Comparison of ENCODE assay signal across 21 cellular contexts in the genomic region with DNA sequence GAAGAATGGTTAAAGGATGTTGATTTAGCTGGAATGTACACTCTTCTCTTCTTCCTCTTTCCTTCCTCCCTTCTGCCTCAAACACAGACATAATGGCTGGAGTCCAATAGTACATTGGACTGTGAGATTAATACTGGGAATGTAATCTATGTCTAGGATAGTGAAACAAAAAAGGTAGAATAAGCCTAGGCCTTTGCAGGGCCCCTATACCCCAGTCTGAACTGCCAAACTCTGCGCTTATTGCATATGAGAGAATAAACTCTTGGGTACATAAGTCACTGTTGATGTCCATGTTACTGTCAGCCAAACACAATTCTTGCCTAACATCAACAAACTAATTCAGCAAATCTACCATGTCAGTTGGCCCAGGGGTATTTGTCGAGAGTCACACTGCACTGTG. TPM values are rescaled to one million over a fixed set of nuclear protein-coding genes. Genes with fewer than 3 reads are reported as not detected.
DNase-seq lines count a peak whose midpoint lies in the region; ATAC-seq, FAIRE-seq and TF ChIP-seq lines count a peak whose summit lies in the region.
"Had no signal": no experiment of that assay in that cellular context is flagged by ENCODE, and none has a peak within 500 bp of the region (broad histone marks: within the 10 kb centered on the region; RNA-seq: fewer than 3 reads in every experiment).

No MANE protein-coding gene starts in this region.

- no peak overlapping the region for H3K27ac ChIP-seq in right lobe of liver
- H3K27ac ChIP-seq in HepG2 (ENCODE audit: extremely low read length, insufficient read depth, low read length): no peak overlapping the region
- no peak overlapping the region for H3K27ac ChIP-seq in endothelial cell of umbilical vein (ENCODE audit: insufficient read depth, low read depth, low read length)
- no peak overlapping the region for H3K27ac ChIP-seq in neuronal stem cell (replicated peaks; ENCODE audit: low read length)
- no peak overlapping the region for H3K27ac ChIP-seq in dorsolateral prefrontal cortex
- H3K27ac ChIP-seq: 22Rv1; A549; BLaER1 treated with 17β-estradiol and CSF1 and Interleukin-3, amounts not matched to agents 10 nM and 100 nM; C4-2B had no signal

- no peak overlapping the region for H2BK5ac ChIP-seq in neuronal stem cell (ENCODE audit: low read length)

- intact Hi-C loops in right lobe of liver (cut with DNase I): no loop called here
- intact Hi-C loops in HepG2 (cut with micrococcal nuclease; ENCODE audit: unreplicated experiment): no loop called here
- intact Hi-C loops in endothelial cell of umbilical vein (cut with micrococcal nuclease): loop anchor here (10.0 kb wide), 3 partner anchors 315 to 955 kb away; partner anchors contain the start of genes PGAP1, SLC39A10 and STK17B
- intact Hi-C loops in dorsolateral prefrontal cortex (cut with DNase I): no loop called here

- H3K27me3 ChIP-seq in right lobe of liver (no peaks in the 10 kb centered on the region), HepG2 (ENCODE audit: control insufficient read depth in 1 of 2, insufficient read depth in 2 of 2, low read length in 2 of 2) (no peaks in the 10 kb centered on the region), endothelial cell of umbilical vein (ENCODE audit: control insufficient read depth in 2 of 2, insufficient read depth in 2 of 2, low read length in 2 of 2) (no peaks in the 10 kb centered on the region), neuronal stem cell (ENCODE audit: control insufficient read depth in 3 of 3, insufficient read depth in 3 of 3, low read depth in 1 of 3, low read length in 3 of 3) (peaks cover 0 to 3% (median 0%) of the 10 kb centered on the region in 3 experiments), dorsolateral prefrontal cortex (no peaks in the 10 kb centered on the region)
- H3K27me3 ChIP-seq: BLaER1 treated with 17β-estradiol and CSF1 and Interleukin-3, amounts not matched to agents 10 nM and 100 nM had no signal

- no peak for TF ChIP-seq POLR2A in right lobe of liver (IDR thresholded peaks at IDR 0.05)
- TF ChIP-seq POLR2A in HepG2 (IDR thresholded peaks at IDR 0.05; ENCODE audit: insufficient read depth in 1 of 2, low read depth in 2 of 2, low read length in 2 of 2): no peak
- no peak for TF ChIP-seq POLR2A in endothelial cell of umbilical vein (IDR thresholded peaks at IDR 0.05; ENCODE audit: low read depth, low read length)

- no peak overlapping the region for H3K4ac ChIP-seq in neuronal stem cell (ENCODE audit: low read length)

- no peak for TF ChIP-seq EP300 in HepG2 (IDR thresholded peaks at IDR 0.05; ENCODE audit: low read depth in 2 of 2, low read length in 2 of 2)
- TF ChIP-seq EP300 in HepG2 (CRISPR knock-in tag; IDR thresholded peaks at IDR 0.05; ENCODE audit: borderline replicate concordance): no peak

- TF ChIP-seq RAD21 in HepG2 (CRISPR knock-in tag; IDR thresholded peaks at IDR 0.05): no peak

- H3K4me2 ChIP-seq in HepG2 (ENCODE audit: low read depth, low read length): no peak overlapping the region
- no peak overlapping the region for H3K4me2 ChIP-seq in endothelial cell of umbilical vein (ENCODE audit: insufficient read depth, low read length)
- H3K4me2 ChIP-seq in neuronal stem cell (ENCODE audit: insufficient read depth, low read length, poor library complexity, severe bottlenecking): no peak overlapping the region
- H3K4me2 ChIP-seq: A549; BLaER1 treated with 17β-estradiol and CSF1 and Interleukin-3, amounts not matched to agents 10 nM and 100 nM had no signal

- POLR2A ChIA-PET in HepG2 (lab: Yijun Ruan, JAX) (no interaction called here), endothelial cell of umbilical vein (lab: Charles Lee) (no interaction called here)

- FAIRE-seq in HepG2 (lab: Jason Lieb, UNC): no peak
- FAIRE-seq in endothelial cell of umbilical vein (lab: Jason Lieb, UNC): no peak
- FAIRE-seq in frontal cortex (lab: Jason Lieb, UNC): no peak
- FAIRE-seq: A549, D721Med, G401.6, GM12891, GM18507 had no signal

- no peak overlapping the region for H2AK5ac ChIP-seq in neuronal stem cell (ENCODE audit: low read depth, low read length)

- no peaks in the 10 kb centered on the region for H3K9me1 ChIP-seq in endothelial cell of umbilical vein (replicated peaks; ENCODE audit: control insufficient read depth, extremely low read depth, insufficient read depth, low read length)

- H3K9me3 ChIP-seq in right lobe of liver (no peaks in the 10 kb centered on the region), HepG2 (ENCODE audit: low read length) (no peaks in the 10 kb centered on the region), endothelial cell of umbilical vein (replicated peaks; ENCODE audit: control insufficient read depth, insufficient read depth, low read length) (no peaks in the 10 kb centered on the region), neuronal stem cell (replicated peaks in 1 of 2; ENCODE audit: control insufficient read depth in 2 of 2, insufficient read depth in 1 of 2, low read depth in 1 of 2, low read length in 2 of 2) (no peaks in the 10 kb centered on the region)
- H3K9me3 ChIP-seq: A549; BLaER1 treated with 17β-estradiol and CSF1 and Interleukin-3, amounts not matched to agents 10 nM and 100 nM; Caco-2 had no signal

- no peak overlapping the region for H2BK12ac ChIP-seq in neuronal stem cell (ENCODE audit: low read length)

- H3K4me1 ChIP-seq in right lobe of liver: peaks cover 0 to 5% (median 0%) of the 10 kb centered on the region in 4 donors
- no peaks in the 10 kb centered on the region for H3K4me1 ChIP-seq in HepG2 (ENCODE audit: insufficient read depth, low read length)
- H3K4me1 ChIP-seq in endothelial cell of umbilical vein (ENCODE audit: control insufficient read depth, extremely low read depth, insufficient read depth, low read length): peaks cover 23% of the 10 kb centered on the region
- H3K4me1 ChIP-seq in neuronal stem cell (ENCODE audit: control insufficient read depth in 2 of 2, insufficient read depth in 1 of 2, low read depth in 1 of 2, low read length in 2 of 2): peaks cover 0 to 2% of the 10 kb centered on the region in 2 donors
- H3K4me1 ChIP-seq: BLaER1 treated with 17β-estradiol and CSF1 and Interleukin-3, amounts not matched to agents 10 nM and 100 nM; Caco-2 had no signal

- no peak overlapping the region for H3K4me3 ChIP-seq in right lobe of liver
- H3K4me3 ChIP-seq in HepG2 (replicated peaks in 1 of 3; ENCODE audit: insufficient read depth in 1 of 3, low read depth in 2 of 3, low read length in 3 of 3): no peak overlapping the region
- no peak overlapping the region for H3K4me3 ChIP-seq in endothelial cell of umbilical vein (replicated peaks in 1 of 3; ENCODE audit: insufficient read depth in 1 of 3, low read depth in 1 of 3, low read length in 3 of 3)
- H3K4me3 ChIP-seq in neuronal stem cell (ENCODE audit: low read length in 2 of 2): no peak overlapping the region
- no peak overlapping the region for H3K4me3 ChIP-seq in dorsolateral prefrontal cortex
- H3K4me3 ChIP-seq: A549; BLaER1 treated with 17β-estradiol and CSF1 and Interleukin-3, amounts not matched to agents 10 nM and 100 nM had no signal

- H4K20me1 ChIP-seq in HepG2 (ENCODE audit: insufficient read depth, low read length) (no peaks in the 10 kb centered on the region), endothelial cell of umbilical vein (replicated peaks; ENCODE audit: control insufficient read depth, extremely low read depth, insufficient read depth, low read length) (no peaks in the 10 kb centered on the region)
- H4K20me1 ChIP-seq: BLaER1 treated with 17β-estradiol and CSF1 and Interleukin-3, amounts not matched to agents 10 nM and 100 nM had no signal

- H3K9ac ChIP-seq in HepG2 (ENCODE audit: insufficient read depth, low read depth, low read length): no peak overlapping the region
- no peak overlapping the region for H3K9ac ChIP-seq in endothelial cell of umbilical vein (replicated peaks; ENCODE audit: extremely low read depth, insufficient read depth, low read length)
- no peak overlapping the region for H3K9ac ChIP-seq in neuronal stem cell (ENCODE audit: low read depth, low read length, poor library complexity)
- H3K9ac ChIP-seq: BLaER1 treated with 17β-estradiol and CSF1 and Interleukin-3, amounts not matched to agents 10 nM and 100 nM had no signal

- H3K18ac ChIP-seq in neuronal stem cell (ENCODE audit: low read length): no peak overlapping the region

- peak in 3 of 4 donors; percentile 19 to 59 (median 59) for ATAC-seq in right lobe of liver
- no peak for ATAC-seq in HepG2
- ATAC-seq: A549; CD8-positive, alpha-beta T cell had no signal

- no peak overlapping the region for H3K23ac ChIP-seq in neuronal stem cell (ENCODE audit: low read depth, low read length, poor library complexity)

- TF ChIP-seq CTCF in right lobe of liver (IDR thresholded peaks at IDR 0.05) (no peak), HepG2 (CRISPR knock-in tag; IDR thresholded peaks at IDR 0.05) (no peak), endothelial cell of umbilical vein (IDR thresholded peaks at IDR 0.05; ENCODE audit: extremely low read depth in 1 of 2, insufficient read depth in 1 of 2, low read depth in 1 of 2, low read length in 2 of 2) (no peak), dorsolateral prefrontal cortex (IDR thresholded peaks at IDR 0.05 in 54 of 56, conservative IDR thresholded peaks at IDR 0.05 in 2 of 56; ENCODE audit: low read depth in 1 of 56, partially characterized antibody in 56 of 56) (no peak)

- CTCF ChIA-PET in HepG2 (lab: Yijun Ruan, JAX; ENCODE audit: low intra/inter-chr PET ratio, low total read pairs) (no interaction called here), endothelial cell of umbilical vein (lab: Charles Lee) (no interaction called here)

- no TSS peak for BruUV-seq in HepG2 (replicated peaks; lab: Mats Ljungman, UMichigan)
- BruUV-seq in endothelial cell of umbilical vein (replicated peaks; lab: Mats Ljungman, UMichigan): no TSS peak

- H2AFZ ChIP-seq in HepG2 (ENCODE audit: low read length) (no peak overlapping the region), endothelial cell of umbilical vein (ENCODE audit: low read depth, low read length) (no peak overlapping the region), neuronal stem cell (ENCODE audit: low read length) (peak overlapping the region; percentile 18)

- H3K79me1 ChIP-seq in neuronal stem cell (ENCODE audit: low read depth, low read length): no peaks in the 10 kb centered on the region

- H3K14ac ChIP-seq in neuronal stem cell (ENCODE audit: low read length): no peak overlapping the region

- in situ Hi-C loops in HepG2 (cut with HindIII; ENCODE audit: extremely low pct_ligation_motif_present, low pct_unique_long_range_greater_than_20kb): no loop called here

- dilution Hi-C loops in endothelial cell of umbilical vein (cut with MboI; ENCODE audit: extremely low pct_ligation_motif_present, low sequenced_read_pairs): no loop called here

- H2BK15ac ChIP-seq in neuronal stem cell (ENCODE audit: low read length): no peak overlapping the region

- H4K8ac ChIP-seq in neuronal stem cell (ENCODE audit: low read depth, low read length): no peak overlapping the region

- no peak for DNase-seq in right lobe of liver
- no peak for DNase-seq in HepG2 (ENCODE audit: low spot score)
- DNase-seq in endothelial cell of umbilical vein (ENCODE audit: low read depth, low spot score): peak; percentile 28
- no peak for DNase-seq in neuronal stem cell (ENCODE audit: low spot score)
- DNase-seq in dorsolateral prefrontal cortex: no peak
- no peak for DNase-seq in frontal cortex (ENCODE audit: low spot score in 2 of 2)
- DNase-seq: AML-193; Caco-2; Calu3; CD4-positive, alpha-beta T cell; CD8-positive, alpha-beta T cell; DMS79 treated with DMSO at 0.1 percent for 48 hours; GF-D8 had no signal

- no peaks in the 10 kb centered on the region for H3K36me3 ChIP-seq in right lobe of liver
- H3K36me3 ChIP-seq in HepG2 (replicated peaks in 1 of 2; ENCODE audit: control insufficient read depth in 1 of 2, insufficient read depth in 2 of 2, low read length in 2 of 2): no peaks in the 10 kb centered on the region
- no peaks in the 10 kb centered on the region for H3K36me3 ChIP-seq in endothelial cell of umbilical vein (ENCODE audit: control insufficient read depth in 2 of 2, extremely low read depth in 1 of 2, insufficient read depth in 2 of 2, low read length in 2 of 2)
- H3K36me3 ChIP-seq in neuronal stem cell (replicated peaks in 1 of 2; ENCODE audit: control insufficient read depth in 2 of 2, insufficient read depth in 2 of 2, low read length in 2 of 2): no peaks in the 10 kb centered on the region
- H3K36me3 ChIP-seq: BLaER1 treated with 17β-estradiol and CSF1 and Interleukin-3, amounts not matched to agents 10 nM and 100 nM had no signal

- H2BK120ac ChIP-seq in neuronal stem cell (ENCODE audit: low read depth, low read length): no peak overlapping the region

- 53% methylated on average over 2 of the region's 2 CpGs for WGBS in right lobe of liver (ENCODE audit: insufficient coverage, low coverage, low lambda C conversion rate, missing lambda C conversion rate)
- WGBS in HepG2 (ENCODE audit: low lambda C conversion rate): 29% methylated on average over 2 of the region's 2 CpGs
- WGBS in neuronal stem cell (ENCODE audit: extremely low coverage in 2 of 2, insufficient read length in 2 of 2, insufficient replicate concordance in 1 of 2), 2 donors: no CpG with 5 or more reads among the region's 2 CpGs

- H3K79me2 ChIP-seq in HepG2 (ENCODE audit: insufficient read depth, low read length): no peaks in the 10 kb centered on the region
- H3K79me2 ChIP-seq in endothelial cell of umbilical vein (ENCODE audit: control insufficient read depth, insufficient read depth, low read length): no peaks in the 10 kb centered on the region

- no peak overlapping the region for H4K91ac ChIP-seq in neuronal stem cell (ENCODE audit: low read depth, low read length, poor library complexity)

RNA-seq across cellular contexts. Expression of gene HECW2, which starts 16.5 kb away (rescaled TPM):
- 10 to 100 TPM in 1 of 6 experiments, 1 to 10 TPM in 5; 3.3 to 10.7 (median 6.6) TPM for total RNA-seq in right lobe of liver
- total RNA-seq in HepG2 (2016; rRNA removed; fragmentation: Illumina TruSeq; extraction: Trizol): 0.06 and 0.15 TPM in 2 replicates
- total RNA-seq in HepG2 (2016; cell fraction: cytosol; rRNA removed; fragmentation: Illumina TruSeq; extraction: Trizol; ENCODE audit: low read depth): not detected in 2 replicates
- 0.06 and 0.09 TPM in 2 replicates for total RNA-seq in HepG2 (2016; cell fraction: insoluble cytoplasmic fraction; rRNA removed; fragmentation: Illumina TruSeq; extraction: Trizol)
- total RNA-seq in HepG2 (2016; cell fraction: membrane; rRNA removed; fragmentation: Illumina TruSeq; extraction: Trizol): not detected in 2 replicates
- 0.19 and 0.37 TPM in 2 replicates for total RNA-seq in HepG2 (2016; cell fraction: nucleus; rRNA removed; fragmentation: Illumina TruSeq; extraction: Trizol)
- polyA plus RNA-seq in HepG2 (2011; rRNA removed): not detected in 2 replicates
- 0.06 and 0.08 TPM in 2 replicates for polyA plus RNA-seq in HepG2 (2011; cell fraction: cytosol; rRNA removed)
- polyA plus RNA-seq in HepG2 (2011; cell fraction: nucleus; rRNA removed): 0.05 TPM in 1 of 2 replicates, not detected in the other
- polyA plus RNA-seq in HepG2 (2012): not detected in 2 replicates
- not detected in 2 replicates for polyA plus RNA-seq in HepG2 (2016; cell fraction: cytosol; fragmentation: Illumina TruSeq; extraction: Trizol; ENCODE audit: low read depth)
- polyA plus RNA-seq in HepG2 (2016; cell fraction: insoluble cytoplasmic fraction; fragmentation: Illumina TruSeq; extraction: Trizol; ENCODE audit: low read depth): not detected in 2 replicates
- polyA plus RNA-seq in HepG2 (2016; cell fraction: membrane; fragmentation: Illumina TruSeq; extraction: Trizol; ENCODE audit: low read depth): not detected in 2 replicates
- 0.21 TPM in 1 of 2 replicates, not detected in the other for polyA plus RNA-seq in HepG2 (2016; cell fraction: nucleus; fragmentation: Illumina TruSeq; extraction: Trizol; ENCODE audit: insufficient read depth, low read depth)
- 0.06 and 10.3 TPM in 2 replicates for polyA minus RNA-seq in HepG2 (2011; rRNA and poly(A)+ RNA removed; ENCODE audit: low replicate concordance)
- not detected in 2 replicates for polyA minus RNA-seq in HepG2 (2011; cell fraction: cytosol; rRNA and poly(A)+ RNA removed)
- 0.39 TPM in 1 of 2 replicates, not detected in the other for polyA minus RNA-seq in HepG2 (2011; cell fraction: nucleus; rRNA and poly(A)+ RNA removed)
- total RNA-seq in endothelial cell of umbilical vein: 180 and 200 TPM in 2 replicates
- polyA plus RNA-seq in endothelial cell of umbilical vein: 42.4 and 50.8 TPM in 2 replicates
- 28.5 and 31.2 TPM in 2 replicates for polyA plus RNA-seq in endothelial cell of umbilical vein (2011; cell fraction: cytosol; rRNA removed)
- polyA plus RNA-seq in endothelial cell of umbilical vein (2011; cell fraction: nucleus; rRNA removed): 169 and 172 TPM in 2 replicates
- polyA plus RNA-seq in endothelial cell of umbilical vein (2012): 57.2 and 68.8 TPM in 2 replicates
- 405 and 454 TPM in 2 replicates for polyA minus RNA-seq in endothelial cell of umbilical vein
- 2.8 TPM for polyA minus RNA-seq in endothelial cell of umbilical vein (2011; cell fraction: cytosol; rRNA and poly(A)+ RNA removed)
- polyA minus RNA-seq in endothelial cell of umbilical vein (2011; cell fraction: nucleus; rRNA and poly(A)+ RNA removed): 424 and 619 TPM in 2 replicates
- 2.3 TPM for polyA plus RNA-seq in neuronal stem cell (2013, experiment 1 of 2)
- 2.2 TPM for polyA plus RNA-seq in neuronal stem cell (2013, experiment 2 of 2)
- 100 to 1,000 TPM in 3 of 120 experiments, 10 to 100 TPM in 117; 49.6 to 107 (median 77.3) TPM for total RNA-seq in dorsolateral prefrontal cortex
- 42.4 TPM for total RNA-seq in frontal cortex

RNA-seq across cellular contexts. Expression of gene CCDC150, which starts 29.7 kb away (rescaled TPM):
- total RNA-seq in right lobe of liver (1 to 10 TPM in 5 of 6 experiments, under 1 TPM in 1; 0.98 to 4.1 (median 1.9) TPM), HepG2 (2016; rRNA removed; fragmentation: Illumina TruSeq; extraction: Trizol) (9.1 and 32.6 TPM in 2 replicates), endothelial cell of umbilical vein (18.1 and 19.9 TPM in 2 replicates), dorsolateral prefrontal cortex (10 to 100 TPM in 2 of 120 experiments, 1 to 10 TPM in 117, under 1 TPM in 1; 0.67 to 10.5 (median 4.1) TPM), frontal cortex (4.5 TPM)
- 22.5 and 30.6 TPM in 2 replicates for total RNA-seq in HepG2 (2016; cell fraction: cytosol; rRNA removed; fragmentation: Illumina TruSeq; extraction: Trizol; ENCODE audit: low read depth)
- total RNA-seq in HepG2 (2016; cell fraction: insoluble cytoplasmic fraction; rRNA removed; fragmentation: Illumina TruSeq; extraction: Trizol): 9.9 and 25.9 TPM in 2 replicates
- 11.8 and 12.1 TPM in 2 replicates for total RNA-seq in HepG2 (2016; cell fraction: membrane; rRNA removed; fragmentation: Illumina TruSeq; extraction: Trizol)
- 77.0 and 86.0 TPM in 2 replicates for total RNA-seq in HepG2 (2016; cell fraction: nucleus; rRNA removed; fragmentation: Illumina TruSeq; extraction: Trizol)
- polyA plus RNA-seq in HepG2 (2011; rRNA removed) (10.2 and 14.9 TPM in 2 replicates), endothelial cell of umbilical vein (1.1 and 1.7 TPM in 2 replicates)
- 1.2 and 1.3 TPM in 2 replicates for polyA plus RNA-seq in HepG2 (2011; cell fraction: cytosol; rRNA removed)
- 48.3 and 49.7 TPM in 2 replicates for polyA plus RNA-seq in HepG2 (2011; cell fraction: nucleus; rRNA removed)
- 5.8 and 13.7 TPM in 2 replicates for polyA plus RNA-seq in HepG2 (2012)
- polyA plus RNA-seq in HepG2 (2016; cell fraction: cytosol; fragmentation: Illumina TruSeq; extraction: Trizol; ENCODE audit: low read depth): 1.1 and 1.8 TPM in 2 replicates
- polyA plus RNA-seq in HepG2 (2016; cell fraction: insoluble cytoplasmic fraction; fragmentation: Illumina TruSeq; extraction: Trizol; ENCODE audit: low read depth): 7.3 and 7.7 TPM in 2 replicates
- 2.2 and 2.5 TPM in 2 replicates for polyA plus RNA-seq in HepG2 (2016; cell fraction: membrane; fragmentation: Illumina TruSeq; extraction: Trizol; ENCODE audit: low read depth)
- polyA plus RNA-seq in HepG2 (2016; cell fraction: nucleus; fragmentation: Illumina TruSeq; extraction: Trizol; ENCODE audit: insufficient read depth, low read depth): 87.9 and 102 TPM in 2 replicates
- polyA minus RNA-seq in HepG2 (2011; rRNA and poly(A)+ RNA removed; ENCODE audit: low replicate concordance): 4.6 and 8.0 TPM in 2 replicates
- 2.0 and 2.3 TPM in 2 replicates for polyA minus RNA-seq in HepG2 (2011; cell fraction: cytosol; rRNA and poly(A)+ RNA removed)
- polyA minus RNA-seq in HepG2 (2011; cell fraction: nucleus; rRNA and poly(A)+ RNA removed): 85.5 and 85.6 TPM in 2 replicates
- polyA plus RNA-seq in endothelial cell of umbilical vein (2011; cell fraction: cytosol; rRNA removed): 1.3 and 2.2 TPM in 2 replicates
- polyA plus RNA-seq in endothelial cell of umbilical vein (2011; cell fraction: nucleus; rRNA removed): 43.9 and 79.3 TPM in 2 replicates
- polyA plus RNA-seq in endothelial cell of umbilical vein (2012): 3.9 and 4.5 TPM in 2 replicates
- polyA minus RNA-seq in endothelial cell of umbilical vein: 7.9 and 8.3 TPM in 2 replicates
- 6.5 TPM for polyA minus RNA-seq in endothelial cell of umbilical vein (2011; cell fraction: cytosol; rRNA and poly(A)+ RNA removed)
- polyA minus RNA-seq in endothelial cell of umbilical vein (2011; cell fraction: nucleus; rRNA and poly(A)+ RNA removed): 31.1 and 55.3 TPM in 2 replicates
- polyA plus RNA-seq in neuronal stem cell (2013, experiment 1 of 2): 21.8 TPM
- polyA plus RNA-seq in neuronal stem cell (2013, experiment 2 of 2): 22.5 TPM
